In the genomic region with DNA sequence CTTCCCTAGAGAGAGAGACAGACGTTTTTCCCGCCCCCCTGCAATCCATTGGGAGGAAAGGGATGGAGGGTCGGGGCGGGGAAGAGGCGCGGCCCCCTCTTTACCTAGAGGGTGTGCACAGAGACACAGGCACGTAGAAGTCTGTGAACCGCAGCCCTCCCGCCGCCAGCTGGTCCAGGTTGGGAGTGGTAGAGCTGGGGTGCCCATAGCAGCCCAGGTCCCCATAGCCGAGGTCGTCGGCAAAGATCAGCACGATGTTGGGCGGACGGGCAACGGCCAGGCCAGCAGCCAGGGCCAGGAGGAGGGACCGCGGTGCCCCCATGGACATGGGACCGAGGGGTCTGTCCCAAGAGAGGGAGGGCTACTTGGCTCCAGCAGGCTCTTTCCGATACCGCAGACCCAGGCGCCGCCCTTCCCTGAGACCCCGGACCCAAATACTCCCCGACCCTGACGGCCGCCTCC, we compare ENCODE assay signal across 1 cellular context.
A peak's percentile ranks its signal among the peaks of the same experiment; 100 is the strongest.
TF ChIP-seq lines count a peak whose summit lies in the region.

No MANE protein-coding gene starts in this region.

TF ChIP-seq in HepG2, 621 proteins besides CTCF, POLR2A, EP300 and RAD21 (continued from another document and continues in another):
- TF ChIP-seq, protein P1, sequence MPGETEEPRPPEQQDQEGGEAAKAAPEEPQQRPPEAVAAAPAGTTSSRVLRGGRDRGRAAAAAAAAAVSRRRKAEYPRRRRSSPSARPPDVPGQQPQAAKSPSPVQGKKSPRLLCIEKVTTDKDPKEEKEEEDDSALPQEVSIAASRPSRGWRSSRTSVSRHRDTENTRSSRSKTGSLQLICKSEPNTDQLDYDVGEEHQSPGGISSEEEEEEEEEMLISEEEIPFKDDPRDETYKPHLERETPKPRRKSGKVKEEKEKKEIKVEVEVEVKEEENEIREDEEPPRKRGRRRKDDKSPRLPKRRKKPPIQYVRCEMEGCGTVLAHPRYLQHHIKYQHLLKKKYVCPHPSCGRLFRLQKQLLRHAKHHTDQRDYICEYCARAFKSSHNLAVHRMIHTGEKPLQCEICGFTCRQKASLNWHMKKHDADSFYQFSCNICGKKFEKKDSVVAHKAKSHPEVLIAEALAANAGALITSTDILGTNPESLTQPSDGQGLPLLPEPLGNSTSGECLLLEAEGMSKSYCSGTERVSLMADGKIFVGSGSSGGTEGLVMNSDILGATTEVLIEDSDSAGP (CRISPR knock-in tag; IDR thresholded peaks at IDR 0.05; ENCODE audit: borderline replicate concordance): peak; percentile 53; the same call in 1 of the 2 replicates
- TF ChIP-seq, protein P2, sequence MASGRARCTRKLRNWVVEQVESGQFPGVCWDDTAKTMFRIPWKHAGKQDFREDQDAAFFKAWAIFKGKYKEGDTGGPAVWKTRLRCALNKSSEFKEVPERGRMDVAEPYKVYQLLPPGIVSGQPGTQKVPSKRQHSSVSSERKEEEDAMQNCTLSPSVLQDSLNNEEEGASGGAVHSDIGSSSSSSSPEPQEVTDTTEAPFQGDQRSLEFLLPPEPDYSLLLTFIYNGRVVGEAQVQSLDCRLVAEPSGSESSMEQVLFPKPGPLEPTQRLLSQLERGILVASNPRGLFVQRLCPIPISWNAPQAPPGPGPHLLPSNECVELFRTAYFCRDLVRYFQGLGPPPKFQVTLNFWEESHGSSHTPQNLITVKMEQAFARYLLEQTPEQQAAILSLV (CRISPR knock-in tag; IDR thresholded peaks at IDR 0.05; ENCODE audit: borderline replicate concordance): 0 out of 2 replicates have a peak, but pooled peaks have one; percentile 15
- TF ChIP-seq PHF20 (CRISPR knock-in tag; IDR thresholded peaks at IDR 0.05): peak; percentile 11; the same call in 1 of the 2 replicates
- TF ChIP-seq, protein P3, sequence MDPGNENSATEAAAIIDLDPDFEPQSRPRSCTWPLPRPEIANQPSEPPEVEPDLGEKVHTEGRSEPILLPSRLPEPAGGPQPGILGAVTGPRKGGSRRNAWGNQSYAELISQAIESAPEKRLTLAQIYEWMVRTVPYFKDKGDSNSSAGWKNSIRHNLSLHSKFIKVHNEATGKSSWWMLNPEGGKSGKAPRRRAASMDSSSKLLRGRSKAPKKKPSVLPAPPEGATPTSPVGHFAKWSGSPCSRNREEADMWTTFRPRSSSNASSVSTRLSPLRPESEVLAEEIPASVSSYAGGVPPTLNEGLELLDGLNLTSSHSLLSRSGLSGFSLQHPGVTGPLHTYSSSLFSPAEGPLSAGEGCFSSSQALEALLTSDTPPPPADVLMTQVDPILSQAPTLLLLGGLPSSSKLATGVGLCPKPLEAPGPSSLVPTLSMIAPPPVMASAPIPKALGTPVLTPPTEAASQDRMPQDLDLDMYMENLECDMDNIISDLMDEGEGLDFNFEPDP (CRISPR knock-in tag; conservative IDR thresholded peaks at IDR 0.05): 0 out of 2 replicates have a peak, but pooled peaks have one; percentile 40
- TF ChIP-seq ZNF20 (CRISPR knock-in tag; IDR thresholded peaks at IDR 0.05): no peak
- peak; percentile 68; the same call in 1 of the 2 replicates for TF ChIP-seq HES4 (CRISPR knock-in tag; IDR thresholded peaks at IDR 0.05; ENCODE audit: borderline replicate concordance)
- TF ChIP-seq ZNF256 (CRISPR knock-in tag; conservative IDR thresholded peaks at IDR 0.05): 0 out of 2 replicates have a peak, but pooled peaks have one; percentile 63
- TF ChIP-seq PAWR (CRISPR knock-in tag; IDR thresholded peaks at IDR 0.05; ENCODE audit: borderline replicate concordance): no peak
- TF ChIP-seq RXRA (CRISPR knock-in tag; IDR thresholded peaks at IDR 0.05): peak; percentile 49; the same call in 1 of the 2 replicates
- TF ChIP-seq ZNF24 (IDR thresholded peaks at IDR 0.05): no peak
- no peak for TF ChIP-seq FOSL2 (CRISPR knock-in tag; IDR thresholded peaks at IDR 0.05)
- TF ChIP-seq KAT8 (CRISPR knock-in tag; IDR thresholded peaks at IDR 0.05): 0 out of 2 replicates have a peak, but pooled peaks have one; percentile 7
- TF ChIP-seq, protein P4, sequence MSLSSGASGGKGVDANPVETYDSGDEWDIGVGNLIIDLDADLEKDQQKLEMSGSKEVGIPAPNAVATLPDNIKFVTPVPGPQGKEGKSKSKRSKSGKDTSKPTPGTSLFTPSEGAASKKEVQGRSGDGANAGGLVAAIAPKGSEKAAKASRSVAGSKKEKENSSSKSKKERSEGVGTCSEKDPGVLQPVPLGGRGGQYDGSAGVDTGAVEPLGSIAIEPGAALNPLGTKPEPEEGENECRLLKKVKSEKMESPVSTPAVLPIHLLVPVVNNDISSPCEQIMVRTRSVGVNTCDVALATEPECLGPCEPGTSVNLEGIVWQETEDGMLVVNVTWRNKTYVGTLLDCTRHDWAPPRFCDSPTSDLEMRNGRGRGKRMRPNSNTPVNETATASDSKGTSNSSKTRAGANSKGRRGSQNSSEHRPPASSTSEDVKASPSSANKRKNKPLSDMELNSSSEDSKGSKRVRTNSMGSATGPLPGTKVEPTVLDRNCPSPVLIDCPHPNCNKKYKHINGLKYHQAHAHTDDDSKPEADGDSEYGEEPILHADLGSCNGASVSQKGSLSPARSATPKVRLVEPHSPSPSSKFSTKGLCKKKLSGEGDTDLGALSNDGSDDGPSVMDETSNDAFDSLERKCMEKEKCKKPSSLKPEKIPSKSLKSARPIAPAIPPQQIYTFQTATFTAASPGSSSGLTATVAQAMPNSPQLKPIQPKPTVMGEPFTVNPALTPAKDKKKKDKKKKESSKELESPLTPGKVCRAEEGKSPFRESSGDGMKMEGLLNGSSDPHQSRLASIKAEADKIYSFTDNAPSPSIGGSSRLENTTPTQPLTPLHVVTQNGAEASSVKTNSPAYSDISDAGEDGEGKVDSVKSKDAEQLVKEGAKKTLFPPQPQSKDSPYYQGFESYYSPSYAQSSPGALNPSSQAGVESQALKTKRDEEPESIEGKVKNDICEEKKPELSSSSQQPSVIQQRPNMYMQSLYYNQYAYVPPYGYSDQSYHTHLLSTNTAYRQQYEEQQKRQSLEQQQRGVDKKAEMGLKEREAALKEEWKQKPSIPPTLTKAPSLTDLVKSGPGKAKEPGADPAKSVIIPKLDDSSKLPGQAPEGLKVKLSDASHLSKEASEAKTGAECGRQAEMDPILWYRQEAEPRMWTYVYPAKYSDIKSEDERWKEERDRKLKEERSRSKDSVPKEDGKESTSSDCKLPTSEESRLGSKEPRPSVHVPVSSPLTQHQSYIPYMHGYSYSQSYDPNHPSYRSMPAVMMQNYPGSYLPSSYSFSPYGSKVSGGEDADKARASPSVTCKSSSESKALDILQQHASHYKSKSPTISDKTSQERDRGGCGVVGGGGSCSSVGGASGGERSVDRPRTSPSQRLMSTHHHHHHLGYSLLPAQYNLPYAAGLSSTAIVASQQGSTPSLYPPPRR (CRISPR knock-in tag; IDR thresholded peaks at IDR 0.05; ENCODE audit: borderline replicate concordance): peak; percentile 26; the same call in 1 of the 2 replicates
- TF ChIP-seq, protein P5, sequence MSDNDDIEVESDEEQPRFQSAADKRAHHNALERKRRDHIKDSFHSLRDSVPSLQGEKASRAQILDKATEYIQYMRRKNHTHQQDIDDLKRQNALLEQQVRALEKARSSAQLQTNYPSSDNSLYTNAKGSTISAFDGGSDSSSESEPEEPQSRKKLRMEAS (IDR thresholded peaks at IDR 0.05): peak; percentile 88
- TF ChIP-seq, protein P6, sequence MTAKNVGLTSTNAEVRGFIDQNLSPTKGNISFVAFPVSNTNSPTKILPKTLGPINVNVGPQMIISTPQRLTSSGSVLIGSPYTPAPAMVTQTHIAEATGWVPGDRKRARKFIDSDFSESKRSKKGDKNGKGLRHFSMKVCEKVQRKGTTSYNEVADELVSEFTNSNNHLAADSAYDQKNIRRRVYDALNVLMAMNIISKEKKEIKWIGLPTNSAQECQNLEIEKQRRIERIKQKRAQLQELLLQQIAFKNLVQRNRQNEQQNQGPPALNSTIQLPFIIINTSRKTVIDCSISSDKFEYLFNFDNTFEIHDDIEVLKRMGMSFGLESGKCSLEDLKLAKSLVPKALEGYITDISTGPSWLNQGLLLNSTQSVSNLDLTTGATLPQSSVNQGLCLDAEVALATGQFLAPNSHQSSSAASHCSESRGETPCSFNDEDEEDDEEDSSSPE (CRISPR knock-in tag; IDR thresholded peaks at IDR 0.05): 0 out of 2 replicates have a peak, but pooled peaks have one; percentile 45
- 0 out of 2 replicates have a peak, but pooled peaks have one; percentile 59 for TF ChIP-seq MZF1 (CRISPR knock-in tag; IDR thresholded peaks at IDR 0.05; ENCODE audit: borderline replicate concordance)
- TF ChIP-seq TGIF2 (CRISPR knock-in tag; IDR thresholded peaks at IDR 0.05): 0 out of 2 replicates have a peak, but pooled peaks have one; percentile 44
- 0 out of 2 replicates have a peak, but pooled peaks have one; percentile 5 for TF ChIP-seq HNF4A (CRISPR knock-in tag; IDR thresholded peaks at IDR 0.05)
- peak; percentile 35; the same call in 1 of the 2 replicates for TF ChIP-seq ZNF547 (CRISPR knock-in tag; IDR thresholded peaks at IDR 0.05)
- TF ChIP-seq JUNB (CRISPR knock-in tag; IDR thresholded peaks at IDR 0.05; ENCODE audit: borderline replicate concordance): no peak
- 0 out of 2 replicates have a peak, but pooled peaks have one; percentile 24 for TF ChIP-seq ZFYVE20 (CRISPR knock-in tag; IDR thresholded peaks at IDR 0.05; ENCODE audit: borderline replicate concordance, low read depth)
- TF ChIP-seq FOSL1 (CRISPR knock-in tag; IDR thresholded peaks at IDR 0.05; ENCODE audit: borderline replicate concordance): 0 out of 2 replicates have a peak, but pooled peaks have one; percentile 21
- TF ChIP-seq ZSCAN31 (CRISPR knock-in tag; IDR thresholded peaks at IDR 0.05; ENCODE audit: low read depth): 0 out of 2 replicates have a peak, but pooled peaks have one; percentile 40
- TF ChIP-seq SALL2 (CRISPR knock-in tag; IDR thresholded peaks at IDR 0.05): peak; percentile 26
- TF ChIP-seq, protein P7, sequence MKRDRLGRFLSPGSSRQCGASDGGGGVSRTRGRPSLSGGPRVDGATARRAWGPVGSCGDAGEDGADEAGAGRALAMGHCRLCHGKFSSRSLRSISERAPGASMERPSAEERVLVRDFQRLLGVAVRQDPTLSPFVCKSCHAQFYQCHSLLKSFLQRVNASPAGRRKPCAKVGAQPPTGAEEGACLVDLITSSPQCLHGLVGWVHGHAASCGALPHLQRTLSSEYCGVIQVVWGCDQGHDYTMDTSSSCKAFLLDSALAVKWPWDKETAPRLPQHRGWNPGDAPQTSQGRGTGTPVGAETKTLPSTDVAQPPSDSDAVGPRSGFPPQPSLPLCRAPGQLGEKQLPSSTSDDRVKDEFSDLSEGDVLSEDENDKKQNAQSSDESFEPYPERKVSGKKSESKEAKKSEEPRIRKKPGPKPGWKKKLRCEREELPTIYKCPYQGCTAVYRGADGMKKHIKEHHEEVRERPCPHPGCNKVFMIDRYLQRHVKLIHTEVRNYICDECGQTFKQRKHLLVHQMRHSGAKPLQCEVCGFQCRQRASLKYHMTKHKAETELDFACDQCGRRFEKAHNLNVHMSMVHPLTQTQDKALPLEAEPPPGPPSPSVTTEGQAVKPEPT (CRISPR knock-in tag; IDR thresholded peaks at IDR 0.05; ENCODE audit: low read depth): 0 out of 2 replicates have a peak, but pooled peaks have one; percentile 2
- TF ChIP-seq, protein P8, sequence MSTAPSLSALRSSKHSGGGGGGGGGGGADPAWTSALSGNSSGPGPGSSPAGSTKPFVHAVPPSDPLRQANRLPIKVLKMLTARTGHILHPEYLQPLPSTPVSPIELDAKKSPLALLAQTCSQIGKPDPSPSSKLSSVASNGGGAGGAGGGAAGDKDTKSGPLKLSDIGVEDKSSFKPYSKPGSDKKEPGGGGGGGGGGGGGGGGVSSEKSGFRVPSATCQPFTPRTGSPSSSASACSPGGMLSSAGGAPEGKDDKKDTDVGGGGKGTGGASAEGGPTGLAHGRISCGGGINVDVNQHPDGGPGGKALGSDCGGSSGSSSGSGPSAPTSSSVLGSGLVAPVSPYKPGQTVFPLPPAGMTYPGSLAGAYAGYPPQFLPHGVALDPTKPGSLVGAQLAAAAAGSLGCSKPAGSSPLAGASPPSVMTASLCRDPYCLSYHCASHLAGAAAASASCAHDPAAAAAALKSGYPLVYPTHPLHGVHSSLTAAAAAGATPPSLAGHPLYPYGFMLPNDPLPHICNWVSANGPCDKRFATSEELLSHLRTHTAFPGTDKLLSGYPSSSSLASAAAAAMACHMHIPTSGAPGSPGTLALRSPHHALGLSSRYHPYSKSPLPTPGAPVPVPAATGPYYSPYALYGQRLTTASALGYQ (CRISPR knock-in tag; IDR thresholded peaks at IDR 0.05): peak; percentile 20; the same call in 1 of the 2 replicates
- peak; percentile 79; the same call in 1 of the 2 replicates for TF ChIP-seq KLF15 (CRISPR knock-in tag; IDR thresholded peaks at IDR 0.05; ENCODE audit: borderline replicate concordance)
- TF ChIP-seq SALL1 (CRISPR knock-in tag; IDR thresholded peaks at IDR 0.05): 0 out of 2 replicates have a peak, but pooled peaks have one; percentile 26
- 0 out of 2 replicates have a peak, but pooled peaks have one; percentile 10 for TF ChIP-seq TBX2 (CRISPR knock-in tag; IDR thresholded peaks at IDR 0.05; ENCODE audit: borderline replicate concordance)
- no peak for TF ChIP-seq FOXO1 (CRISPR knock-in tag; IDR thresholded peaks at IDR 0.05)
- 0 out of 2 replicates have a peak, but pooled peaks have one; percentile 20 for TF ChIP-seq TP53 (CRISPR knock-in tag; conservative IDR thresholded peaks at IDR 0.05)
- TF ChIP-seq, protein P9, sequence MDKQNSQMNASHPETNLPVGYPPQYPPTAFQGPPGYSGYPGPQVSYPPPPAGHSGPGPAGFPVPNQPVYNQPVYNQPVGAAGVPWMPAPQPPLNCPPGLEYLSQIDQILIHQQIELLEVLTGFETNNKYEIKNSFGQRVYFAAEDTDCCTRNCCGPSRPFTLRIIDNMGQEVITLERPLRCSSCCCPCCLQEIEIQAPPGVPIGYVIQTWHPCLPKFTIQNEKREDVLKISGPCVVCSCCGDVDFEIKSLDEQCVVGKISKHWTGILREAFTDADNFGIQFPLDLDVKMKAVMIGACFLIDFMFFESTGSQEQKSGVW (CRISPR knock-in tag; IDR thresholded peaks at IDR 0.05; ENCODE audit: borderline replicate concordance): no peak
- TF ChIP-seq, protein P10, sequence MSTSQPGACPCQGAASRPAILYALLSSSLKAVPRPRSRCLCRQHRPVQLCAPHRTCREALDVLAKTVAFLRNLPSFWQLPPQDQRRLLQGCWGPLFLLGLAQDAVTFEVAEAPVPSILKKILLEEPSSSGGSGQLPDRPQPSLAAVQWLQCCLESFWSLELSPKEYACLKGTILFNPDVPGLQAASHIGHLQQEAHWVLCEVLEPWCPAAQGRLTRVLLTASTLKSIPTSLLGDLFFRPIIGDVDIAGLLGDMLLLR (CRISPR knock-in tag; IDR thresholded peaks at IDR 0.05): peak; percentile 59; the same call in 1 of the 2 replicates
- peak; percentile 62; the same call in 1 of the 2 replicates for TF ChIP-seq NFE2L1 (CRISPR knock-in tag; IDR thresholded peaks at IDR 0.05; ENCODE audit: borderline replicate concordance)
- no peak for TF ChIP-seq YEATS4 (CRISPR knock-in tag; IDR thresholded peaks at IDR 0.05; ENCODE audit: borderline replicate concordance)
- TF ChIP-seq SMARCC2 (IDR thresholded peaks at IDR 0.05): no peak
- TF ChIP-seq NKX3-1 (CRISPR knock-in tag; IDR thresholded peaks at IDR 0.05): peak; percentile 38; the same call in 1 of the 2 replicates
